In the genomic region with DNA sequence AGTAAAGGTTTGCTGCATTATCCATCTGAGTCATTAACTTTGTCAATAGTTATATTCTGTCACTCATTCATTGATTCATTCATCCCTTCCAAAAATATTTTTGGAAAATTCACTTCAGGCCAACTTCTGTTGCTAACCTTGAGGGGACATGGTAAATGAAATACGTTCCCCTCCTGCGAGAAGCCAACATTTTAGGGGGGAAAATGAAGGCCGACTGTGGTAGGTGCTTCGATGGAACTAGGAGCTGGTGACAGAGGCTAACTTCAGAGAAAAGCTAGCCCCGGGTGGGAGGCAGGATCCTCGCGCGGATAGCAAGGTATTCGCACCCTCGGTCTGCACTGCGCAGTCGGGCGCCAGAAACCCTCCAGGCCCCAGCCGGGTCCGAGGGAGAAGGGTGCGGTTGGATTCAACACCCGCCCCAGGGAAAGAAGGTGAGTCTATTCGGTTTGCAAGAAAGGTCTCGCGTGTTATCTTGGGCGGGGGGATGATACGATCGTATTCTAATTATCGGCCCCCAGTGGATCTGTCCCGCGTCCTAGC, we compare ENCODE assay signal across 8 cellular contexts. TPM values are rescaled to one million over a fixed set of nuclear protein-coding genes. Genes with fewer than 3 reads are reported as not detected.
A peak's percentile ranks its signal among the peaks of the same experiment; 100 is the strongest.
DNase-seq lines count a peak whose midpoint lies in the region; ATAC-seq, FAIRE-seq and TF ChIP-seq lines count a peak whose summit lies in the region.

No MANE protein-coding gene starts in this region.

- peak overlapping the region; percentile 92 for H3K9ac ChIP-seq in mesenchymal stem cell (ENCODE audit: low read length)

- intact Hi-C loops in upper lobe of right lung (cut with DNase I): no loop called here

- no peak overlapping the region for H2BK5ac ChIP-seq in mesenchymal stem cell (ENCODE audit: low read depth, low read length, poor library complexity, severe bottlenecking)

- no peak for FAIRE-seq in urothelium cell line (lab: Jason Lieb, UNC)

- H2BK12ac ChIP-seq in mesenchymal stem cell (ENCODE audit: low read length in 2 of 2): peak overlapping the region; percentile 6 to 80

- H3K9me3 ChIP-seq in KOPT-K1 (ENCODE audit: insufficient read depth, low read length, poor library complexity, severe bottlenecking): no peaks in the 10 kb centered on the region
- no peaks in the 10 kb centered on the region for H3K9me3 ChIP-seq in mesenchymal stem cell (ENCODE audit: control insufficient read depth, low read length)
- H3K9me3 ChIP-seq in upper lobe of right lung: no peaks in the 10 kb centered on the region

- H3K27me3 ChIP-seq in mesenchymal stem cell (ENCODE audit: control insufficient read depth in 1 of 2, insufficient read depth in 1 of 2, low read length in 2 of 2): no peaks in the 10 kb centered on the region
- H3K27me3 ChIP-seq in upper lobe of right lung: no peaks in the 10 kb centered on the region

- peak overlapping the region; percentile 31 to 100 for H3K18ac ChIP-seq in mesenchymal stem cell (ENCODE audit: low read depth in 1 of 2, low read length in 2 of 2)

- H3K4me3 ChIP-seq in mesenchymal stem cell (ENCODE audit: insufficient read depth in 1 of 2, low read depth in 1 of 2, low read length in 2 of 2) (peak overlapping the region; percentile 94 to 99), upper lobe of right lung (peak overlapping the region; percentile 82)

- peak overlapping the region; percentile 58 for H2BK120ac ChIP-seq in mesenchymal stem cell (ENCODE audit: low read depth, low read length)

- H3K4ac ChIP-seq in mesenchymal stem cell (ENCODE audit: low read depth in 1 of 2, low read length in 2 of 2): peak overlapping the region; percentile 73 to 89

- 33% methylated on average over 26 of the region's 26 CpGs for WGBS in mesenchymal stem cell

- H3K27ac ChIP-seq in C4-2B (peak overlapping the region; percentile 77), KOPT-K1 (ENCODE audit: low read depth, low read length, poor library complexity, severe bottlenecking) (peak overlapping the region; percentile 65), caudate nucleus (ENCODE audit: low read depth, low read length) (peak overlapping the region; percentile 71), mesenchymal stem cell (ENCODE audit: low read length, poor library complexity, severe bottlenecking) (no peak overlapping the region), upper lobe of right lung (peak overlapping the region; percentile 86)

- H4K8ac ChIP-seq in mesenchymal stem cell (ENCODE audit: low read length): peak overlapping the region; percentile 95

- peaks cover 7% of the 10 kb centered on the region for H3K79me1 ChIP-seq in mesenchymal stem cell (replicated peaks; ENCODE audit: low read length, poor library complexity, severe bottlenecking)

- TF ChIP-seq CTCF in C4-2B (conservative IDR thresholded peaks at IDR 0.05) (no peak), upper lobe of right lung (IDR thresholded peaks at IDR 0.05) (no peak), GM10248 (IDR thresholded peaks at IDR 0.05; ENCODE audit: control extremely low read depth, extremely low read depth, low read depth, missing control alignments) (no peak)

- H3K36me3 ChIP-seq in KOPT-K1 (ENCODE audit: insufficient read depth, low read length): no peaks in the 10 kb centered on the region
- no peaks in the 10 kb centered on the region for H3K36me3 ChIP-seq in mesenchymal stem cell (ENCODE audit: control insufficient read depth in 1 of 2, insufficient read depth in 2 of 2, low read depth in 1 of 2, low read length in 2 of 2)
- no peaks in the 10 kb centered on the region for H3K36me3 ChIP-seq in upper lobe of right lung

- peak overlapping the region; percentile 96 for H2AFZ ChIP-seq in mesenchymal stem cell (ENCODE audit: low read depth, low read length)

- peaks cover 5% of the 10 kb centered on the region for H3K4me1 ChIP-seq in mesenchymal stem cell (ENCODE audit: control insufficient read depth, insufficient read depth, low read depth, low read length)
- H3K4me1 ChIP-seq in upper lobe of right lung: peaks cover 12% of the 10 kb centered on the region

- H3K4me2 ChIP-seq in mesenchymal stem cell (ENCODE audit: low read length, poor library complexity, severe bottlenecking): peak overlapping the region; percentile 82

- peak overlapping the region; percentile 53 for H4K91ac ChIP-seq in mesenchymal stem cell (ENCODE audit: low read length)

- H2AK5ac ChIP-seq in mesenchymal stem cell (ENCODE audit: low read length, severe bottlenecking): no peak overlapping the region

- POLR2A ChIA-PET in GM10248 (lab: Yijun Ruan, JAX): interaction anchor here (1.5 kb wide), 1 partner anchor 12 kb away, joined by 4 read pairs; no protein-coding TSS in a partner anchor

- H3K14ac ChIP-seq in mesenchymal stem cell (ENCODE audit: low read length in 2 of 2): no peak overlapping the region

- ATAC-seq in GM21390 (IDR thresholded peaks at IDR 0.05; ENCODE audit: unreplicated experiment) (peak; percentile 28), upper lobe of right lung (peak; percentile 36)

- CTCF ChIA-PET in GM10248 (lab: Yijun Ruan, JAX): interaction anchor here (1.0 to 2.5 kb wide), 6 partner anchors 10 to 46 kb away, joined by 3 to 10 read pairs (median 4); no protein-coding TSS in a partner anchor

- H2BK15ac ChIP-seq in mesenchymal stem cell (ENCODE audit: low read depth, poor library complexity, severe bottlenecking): peak overlapping the region; percentile 82

- peak in 12 of 61 donors; percentile 13 to 68 (median 54) for DNase-seq in caudate nucleus (lab: John Stamatoyannopoulos, UW)
- no peak for DNase-seq in mesenchymal stem cell
- DNase-seq in upper lobe of right lung: no peak
- no peak for DNase-seq in GM10248 (ENCODE audit: extremely low spot score)
- DNase-seq in urothelium cell line (ENCODE audit: low spot score): no peak

- H3K23ac ChIP-seq in mesenchymal stem cell (ENCODE audit: low read length in 2 of 2): no peak overlapping the region

RNA-seq across cellular contexts. Expression of a gene that starts 0.6 kb away (rescaled TPM):
- 40.0 TPM for polyA plus RNA-seq in mesenchymal stem cell (2013, experiment 1 of 2)
- 36.7 TPM for polyA plus RNA-seq in mesenchymal stem cell (2013, experiment 2 of 2)
- total RNA-seq in upper lobe of right lung: 16.9 TPM
